8 cellular contexts compared by ENCODE assay signal in the genomic region with DNA sequence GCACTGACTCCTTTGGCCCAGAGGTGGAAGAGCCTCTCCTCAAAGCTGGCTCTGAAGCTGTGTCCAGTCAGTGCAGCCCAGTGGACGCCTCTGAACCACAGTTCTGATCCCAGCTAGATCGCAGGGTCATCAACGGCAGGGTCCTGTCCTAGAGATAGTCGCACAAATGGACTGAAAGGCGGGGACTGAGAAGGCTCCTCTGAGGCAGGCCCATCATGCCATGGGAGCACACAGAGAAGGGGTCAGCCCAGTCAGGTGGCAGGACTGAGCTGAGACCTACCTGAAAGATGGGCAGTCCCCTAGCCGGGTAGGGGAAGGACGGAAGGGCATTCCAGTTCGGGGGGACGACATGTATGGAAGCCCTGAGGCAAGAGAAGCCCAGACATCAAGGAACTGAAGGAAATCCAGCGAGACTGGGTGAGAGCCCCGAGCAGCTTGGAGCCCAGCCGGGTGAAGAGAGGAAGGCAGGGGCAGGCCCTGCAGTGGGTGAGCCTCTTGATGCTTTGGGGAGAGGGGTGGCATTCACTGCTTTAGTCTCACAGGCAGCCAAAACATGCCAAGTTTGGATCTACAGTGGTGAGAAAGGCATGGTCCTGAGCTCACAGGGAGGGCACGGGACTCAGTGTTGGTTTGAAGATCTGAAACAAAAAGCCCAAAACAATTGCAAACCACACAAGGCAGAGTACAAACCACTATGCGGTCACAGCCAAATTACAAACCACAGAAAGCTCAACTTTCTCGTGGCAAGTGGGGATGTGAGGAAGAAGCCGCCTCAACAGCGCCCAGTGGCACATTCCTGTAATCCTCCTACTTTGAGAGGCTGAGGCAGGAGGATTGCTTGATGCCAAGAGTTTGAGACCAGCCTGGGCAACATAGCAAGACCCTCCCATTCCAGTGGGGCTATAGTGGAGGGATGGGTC. TPM values are rescaled to one million over a fixed set of nuclear protein-coding genes. Genes with fewer than 3 reads are reported as not detected.
DNase-seq lines count a peak whose midpoint lies in the region; ATAC-seq and TF ChIP-seq lines count a peak whose summit lies in the region.

No MANE protein-coding gene starts in this region.

- no peak overlapping the region for H2AFZ ChIP-seq in HCT116 (ENCODE audit: low read depth, low read length, poor library complexity, severe bottlenecking)

- ATAC-seq in HCT116 (no peak), GM18867 (IDR thresholded peaks at IDR 0.05; ENCODE audit: unreplicated experiment) (no peak)

- no peaks in the 10 kb centered on the region for H3K9me2 ChIP-seq in HCT116 (ENCODE audit: insufficient read depth)

- TF ChIP-seq RAD21 in HCT116 (IDR thresholded peaks at IDR 0.05; ENCODE audit: low read depth) = no peak

- peaks cover 55% of the 10 kb centered on the region for H3K36me3 Mint-ChIP-seq in activated T-cell treated with anti-CD3 and anti-CD28 coated beads, Interleukin-2, amount 50 U/mL, for 24 hours (ENCODE audit: low read depth)

- no peak for TF ChIP-seq POLR2A in HCT116 (IDR thresholded peaks at IDR 0.05; ENCODE audit: borderline replicate concordance, extremely low read depth, insufficient read depth, insufficient read length)

- H3K4me3 ChIP-seq in HCT116 (replicated peaks in 1 of 2; ENCODE audit: low read depth in 1 of 2, low read length in 2 of 2) = no peak overlapping the region

- H3K9me3 ChIP-seq in HCT116 (ENCODE audit: control insufficient read depth in 1 of 2, insufficient read depth in 1 of 2, low read depth in 1 of 2, low read length in 2 of 2) = no peaks in the 10 kb centered on the region

- H4K20me1 ChIP-seq in HCT116 (ENCODE audit: insufficient read depth) = no peaks in the 10 kb centered on the region

- no peaks in the 10 kb centered on the region for H3K27me3 Mint-ChIP-seq in activated T-cell treated with anti-CD3 and anti-CD28 coated beads, Interleukin-2, amount 50 U/mL, for 24 hours

- no peak overlapping the region for H3K27ac ChIP-seq in HCT116 (ENCODE audit: low read depth, low read length)

- POLR2A ChIA-PET in HCT116 (lab: Charles Lee) = interaction anchor here (1.3 to 1.4 kb wide), 2 partner anchors 10 to 50 kb away, joined by 3 to 8 read pairs; partner anchors contain the start of genes CALM3 and DACT3

- intact Hi-C loops in HCT116 (cut with micrococcal nuclease) = loop anchor here (10.0 kb wide), 1 partner anchor 114 kb away; no protein-coding TSS in a partner anchor

- H3K27ac Mint-ChIP-seq in activated T-cell treated with anti-CD3 and anti-CD28 coated beads, Interleukin-2, amount 50 U/mL, for 24 hours = peak overlapping the region; percentile 86

- no peaks in the 10 kb centered on the region for H3K27me3 ChIP-seq in HCT116 (ENCODE audit: insufficient read depth, low read length)

- no peak overlapping the region for H3K4me2 ChIP-seq in HCT116 (ENCODE audit: low read length)

- H3K36me3 ChIP-seq in HCT116 (ENCODE audit: control insufficient read depth in 1 of 2, insufficient read depth in 2 of 2, low read length in 2 of 2) = peaks cover 25 to 31% of the 10 kb centered on the region in 2 experiments

- peaks cover 63% of the 10 kb centered on the region for H3K4me1 Mint-ChIP-seq in activated T-cell treated with anti-CD3 and anti-CD28 coated beads, Interleukin-2, amount 50 U/mL, for 24 hours (ENCODE audit: low read depth)

- peaks cover 0 to 12% of the 10 kb centered on the region in 2 experiments; a peak in 3 of 4 replicates for H3K4me1 ChIP-seq in HCT116 (ENCODE audit: control insufficient read depth in 1 of 2, insufficient read depth in 2 of 2, low read length in 2 of 2)

- RAD21 ChIA-PET in HCT116 (lab: Charles Lee; ENCODE audit: low non-redundant PET in 1 of 2, low total read pairs in 2 of 2, uncharacterized antibody in 2 of 2, unreplicated experiment in 2 of 2) = no interaction called here

- peaks cover 14% of the 10 kb centered on the region; the same call in 1 of the 2 replicates for H3K79me2 ChIP-seq in HCT116 (ENCODE audit: insufficient read depth, low read length)

- CTCF ChIA-PET in HCT116 (lab: Charles Lee) = interaction anchor here (1.3 to 7.7 kb wide), 2 partner anchors 52 to 81 kb away, joined by 3 to 217 read pairs; partner anchors contain the start of gene DACT3

- H3K4me3 Mint-ChIP-seq in activated T-cell treated with anti-CD3 and anti-CD28 coated beads, Interleukin-2, amount 50 U/mL, for 24 hours = peak overlapping the region; percentile 25

- H3K9ac ChIP-seq in HCT116 (ENCODE audit: low read length) = no peak overlapping the region

- BruUV-seq in HCT116 (replicated peaks; lab: Mats Ljungman, UMichigan) = no TSS peak

- DNase-seq in AG20443 (ENCODE audit: low spot score) (peak; percentile 20), HCT116 (ENCODE audit: low read depth, low spot score) (no peak), islet precursor cell (peak; percentile 48), GDM1 (lab: John Stamatoyannopoulos, UW) (no peak), SIG-M5 treated with dmso at 0.1 percent for 504 hours (lab: John Stamatoyannopoulos, UW; ENCODE audit: unreplicated experiment) (no peak), DMS153 (lab: John Stamatoyannopoulos, UW) (no peak)
- DNase-seq in activated T-cell treated with anti-CD3 and anti-CD28 coated beads, Interleukin-2, amount 50 U/mL, for 24 hours = peak; percentile 51

- TF ChIP-seq CTCF in HCT116 (IDR thresholded peaks at IDR 0.05 in 2 of 3, conservative IDR thresholded peaks at IDR 0.05 in 1 of 3; ENCODE audit: borderline replicate concordance in 1 of 3, insufficient read depth in 1 of 3, low read depth in 2 of 3, low read length in 2 of 3) = no peak

- H3K9me3 Mint-ChIP-seq in activated T-cell treated with anti-CD3 and anti-CD28 coated beads, Interleukin-2, amount 50 U/mL, for 24 hours = no peaks in the 10 kb centered on the region

TF ChIP-seq in HCT116, 20 proteins besides CTCF, POLR2A, EP300 and RAD21:
- TF ChIP-seq ZBTB33 (IDR thresholded peaks at IDR 0.05; ENCODE audit: extremely low read depth, insufficient replicate concordance, low read length) (no peak), EGR1 (IDR thresholded peaks at IDR 0.05; ENCODE audit: low read depth) (no peak), POLR2AphosphoS5 (IDR thresholded peaks at IDR 0.05; ENCODE audit: low read depth, low read length) (peak; percentile 30; the same call in 1 of the 2 replicates), SP1 (IDR thresholded peaks at IDR 0.05; ENCODE audit: low read depth) (no peak), JUND (IDR thresholded peaks at IDR 0.05) (no peak)
TF ChIP-seq in HCT116: peak in this region for 1.

RNA-seq across cellular contexts. Expression of gene CALM3, which starts 10.0 kb away (rescaled TPM):
- 335 TPM for total RNA-seq in HCT116 (2021; ENCODE audit: unreplicated experiment)
- polyA plus RNA-seq in HCT116 (2012) = 437 and 457 TPM in 2 replicates

RNA-seq across cellular contexts. Expression of gene PTGIR, which starts 13.8 kb away (rescaled TPM):
- total RNA-seq in HCT116 (2021; ENCODE audit: unreplicated experiment) = not detected
- 0.03 TPM in 1 of 2 replicates, not detected in the other for polyA plus RNA-seq in HCT116 (2012)

RNA-seq across cellular contexts. Expression of gene GNG8, which starts 24.9 kb away (rescaled TPM):
- not detected for total RNA-seq in HCT116 (2021; ENCODE audit: unreplicated experiment)
- not detected in 2 replicates for polyA plus RNA-seq in HCT116 (2012)

RNA-seq across cellular contexts. Expression of gene DACT3, which starts 49.9 kb away (rescaled TPM):
- 2.0 TPM for total RNA-seq in HCT116 (2021; ENCODE audit: unreplicated experiment)
- polyA plus RNA-seq in HCT116 (2012) = 0.64 and 1.3 TPM in 2 replicates

Comparison
In these comparisons a context has a peak if more than half of its experiments do, and no peak if none do; other contexts are left out.
1. DNase-seq: peak in AG20443 (single experiment), activated T-cell treated with anti-CD3 and anti-CD28 coated beads, Interleukin-2, amount 50 U/mL, for 24 hours (single experiment) and islet precursor cell (single experiment); none in HCT116 (single experiment), GDM1 (single experiment), SIG-M5 treated with dmso at 0.1 percent for 504 hours (single experiment) and DMS153 (single experiment).